Comparison of ENCODE assay signal across 8 cellular contexts in the genomic region with DNA sequence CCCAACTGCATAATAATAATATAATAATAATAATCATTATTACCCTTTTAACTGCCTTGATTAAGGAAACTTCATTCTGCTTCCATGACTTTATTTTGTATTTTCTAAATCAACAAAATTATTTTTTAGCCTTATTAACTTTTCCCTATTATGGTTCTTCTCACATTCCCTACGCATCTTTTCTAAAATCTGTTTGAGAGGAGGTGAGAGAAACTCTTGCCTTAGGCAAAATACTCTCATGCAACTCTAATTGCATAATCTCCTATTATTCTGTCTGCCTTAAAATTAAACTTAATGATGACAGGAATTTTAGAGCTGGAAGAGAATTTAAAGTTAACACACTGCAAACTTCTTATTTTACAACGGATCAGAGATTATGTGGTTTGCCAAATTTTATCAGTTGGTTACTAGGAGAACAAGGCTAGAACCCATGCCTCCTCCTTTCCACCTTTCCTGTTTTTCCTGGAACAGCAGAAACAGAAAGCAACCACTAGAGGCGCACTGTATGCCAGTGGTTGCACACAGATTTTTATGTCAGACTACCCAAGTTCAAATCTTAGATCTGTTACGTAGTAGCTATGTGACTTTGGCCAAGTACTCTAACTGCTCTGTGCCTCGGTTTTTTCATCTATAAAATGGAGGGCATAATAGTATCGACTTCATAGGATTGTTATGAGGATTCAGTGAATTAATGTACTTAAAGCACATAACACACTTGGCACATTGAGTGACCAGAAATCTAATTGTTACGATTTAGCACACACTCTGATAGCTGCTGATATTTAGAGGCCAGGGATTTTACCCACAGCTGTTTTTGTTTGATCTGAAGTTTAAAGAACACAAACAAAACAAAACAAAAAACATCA. TPM values are rescaled to one million over a fixed set of nuclear protein-coding genes. Genes with fewer than 3 reads are reported as not detected.
DNase-seq lines count a peak whose midpoint lies in the region; ATAC-seq and TF ChIP-seq lines count a peak whose summit lies in the region.

No MANE protein-coding gene starts in this region.

- H3K36me3 ChIP-seq in parathyroid adenoma (ENCODE audit: control insufficient read depth, insufficient read depth, low read length) (no peaks in the 10 kb centered on the region), sigmoid colon (no peaks in the 10 kb centered on the region)

- no peak overlapping the region for H3K9ac ChIP-seq in parathyroid adenoma

- no peak overlapping the region for H2AFZ ChIP-seq in parathyroid adenoma

- TF ChIP-seq CTCF in choroid plexus epithelial cell (conservative IDR thresholded peaks at IDR 0.05; ENCODE audit: low read depth, low read length) (peak; percentile 86), parathyroid adenoma (IDR thresholded peaks at IDR 0.05) (peak; percentile 59), sigmoid colon (IDR thresholded peaks at IDR 0.05) (peak in 2 of 4 experiments; percentile 43 to 57)

- DNase-seq in AG08395 (ENCODE audit: low spot score) (peak; percentile 41), GF-D8 (lab: John Stamatoyannopoulos, UW) (peak; percentile 6), NCI-H2227 treated with DMSO at 0.1 percent for 48 hours (lab: John Stamatoyannopoulos, UW) (peak; percentile 4), choroid plexus epithelial cell (ENCODE audit: low read depth) (peak; percentile 64), sigmoid colon (no peak)
- no peak for DNase-seq in activated CD4-positive, CD25-positive, alpha-beta regulatory T cell treated with anti-CD3 and anti-CD28 coated beads, Interleukin-2, amount 50 U/mL, for 72 hours

- H3K79me2 ChIP-seq in parathyroid adenoma: no peaks in the 10 kb centered on the region

- WGBS in sigmoid colon, 2 donors: 23 to 29% methylated on average over 7 of the region's 7 CpGs

- no peak for ATAC-seq in HG03095 (IDR thresholded peaks at IDR 0.05; ENCODE audit: unreplicated experiment)

- H3K9me3 ChIP-seq in parathyroid adenoma (ENCODE audit: control insufficient read depth, low read length) (no peaks in the 10 kb centered on the region), sigmoid colon (no peaks in the 10 kb centered on the region)

- intact Hi-C loops in sigmoid colon (cut with DNase I): loop anchor here (10.0 kb wide), 2 partner anchors 417 to 777 kb away; a partner anchor contains a TSS

- H3K4me3 ChIP-seq in choroid plexus epithelial cell (ENCODE audit: low read depth, low read length): no peak overlapping the region
- H3K4me3 ChIP-seq in parathyroid adenoma (ENCODE audit: low read depth, low read length): no peak overlapping the region
- no peak overlapping the region for H3K4me3 ChIP-seq in sigmoid colon

- H3K4me1 ChIP-seq in parathyroid adenoma (no peaks in the 10 kb centered on the region), sigmoid colon (peaks cover 0 to 5% (median 0%) of the 10 kb centered on the region in 4 donors)

- H3K27me3 ChIP-seq in parathyroid adenoma (ENCODE audit: control insufficient read depth, insufficient read depth, low read length) (no peaks in the 10 kb centered on the region), sigmoid colon (no peaks in the 10 kb centered on the region)

- no peak for TF ChIP-seq EP300 in sigmoid colon (IDR thresholded peaks at IDR 0.05)

- H3K27ac ChIP-seq in parathyroid adenoma: no peak overlapping the region
- H3K27ac ChIP-seq in sigmoid colon: no peak overlapping the region

- H3K4me2 ChIP-seq in parathyroid adenoma (ENCODE audit: low read length): no peak overlapping the region

- TF ChIP-seq POLR2A in sigmoid colon (IDR thresholded peaks at IDR 0.05): no peak

RNA-seq across cellular contexts. Expression of a gene that starts 4.4 kb away (rescaled TPM):
- 10 to 100 TPM in 2 of 4 donors, 1 to 10 TPM in 2; 5.8 to 10.5 (median 9.7) TPM for total RNA-seq in sigmoid colon
- polyA plus RNA-seq in sigmoid colon: 1 to 10 TPM; 4.2 to 4.6 (median 4.4) TPM

RNA-seq across cellular contexts. Expression of a gene that starts 12.7 kb away (rescaled TPM):
- total RNA-seq in sigmoid colon: 10 to 100 TPM; 58.6 to 89.9 (median 75.1) TPM
- polyA plus RNA-seq in sigmoid colon: 10 to 100 TPM; 10.2 to 15.8 (median 12.6) TPM

Comparison
In these comparisons a context has a peak if more than half of its experiments do, and no peak if none do; other contexts are left out.
1. DNase-seq: peak in AG08395 (single experiment), GF-D8 (single experiment), NCI-H2227 treated with DMSO at 0.1 percent for 48 hours (single experiment) and choroid plexus epithelial cell (single experiment); none in activated CD4-positive, CD25-positive, alpha-beta regulatory T cell treated with anti-CD3 and anti-CD28 coated beads, Interleukin-2, amount 50 U/mL, for 72 hours (single experiment) and sigmoid colon (single experiment).